In the genomic region with DNA sequence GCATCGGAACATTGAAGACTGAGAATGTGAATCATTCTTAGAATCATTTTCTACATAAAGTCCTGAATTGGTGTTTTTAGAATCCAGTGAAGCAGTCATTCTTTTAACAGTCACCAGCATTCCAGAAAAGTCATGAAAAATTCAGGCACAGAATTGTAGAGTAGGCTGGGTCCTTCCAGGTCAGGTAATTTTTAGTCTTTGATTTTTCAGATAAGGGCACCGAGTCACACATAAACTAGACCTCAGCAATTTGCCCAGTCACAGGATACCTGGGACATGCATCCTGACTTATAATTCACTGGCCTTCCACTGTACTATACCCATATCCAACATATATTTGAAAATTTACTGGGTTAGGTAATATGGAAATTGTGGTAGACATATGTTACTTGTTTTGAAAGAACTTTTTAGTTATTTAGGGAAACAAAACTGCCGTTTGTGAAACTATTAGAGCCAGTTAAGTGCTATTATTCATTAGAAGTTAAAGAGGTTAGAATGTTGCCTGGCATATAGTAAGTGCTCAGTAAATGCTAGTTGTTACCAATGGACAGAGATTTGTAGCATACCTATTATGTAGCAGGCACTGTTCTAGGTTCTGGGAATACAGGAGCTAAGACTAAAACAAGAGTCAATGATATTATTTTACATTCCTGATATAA, we compare ENCODE assay signal across 25 cellular contexts. TPM values are rescaled to one million over a fixed set of nuclear protein-coding genes. Genes with fewer than 3 reads are reported as not detected.
DNase-seq lines count a peak whose midpoint lies in the region; ATAC-seq and TF ChIP-seq lines count a peak whose summit lies in the region.
"Had no signal": no experiment of that assay in that cellular context is flagged by ENCODE, and none has a peak within 500 bp of the region (broad histone marks: within the 10 kb centered on the region; RNA-seq: fewer than 3 reads in every experiment).

No MANE protein-coding gene starts in this region.

- no peak overlapping the region for H3K4me3 ChIP-seq in breast epithelium
- no peak overlapping the region for H3K4me3 ChIP-seq in effector memory CD4-positive, alpha-beta T cell (ENCODE audit: insufficient read depth, low read depth, low read length, poor library complexity, severe bottlenecking)
- no peak overlapping the region for H3K4me3 ChIP-seq in thyroid gland (replicated peaks in 1 of 3)
- H3K4me3 ChIP-seq: lower lobe of right lung, psoas muscle, uterus had no signal

- H3K36me3 ChIP-seq in breast epithelium: no peaks in the 10 kb centered on the region
- peaks cover 3% of the 10 kb centered on the region for H3K36me3 ChIP-seq in effector memory CD4-positive, alpha-beta T cell (ENCODE audit: control insufficient read depth, insufficient read depth, low read length)
- H3K36me3 ChIP-seq in thyroid gland: no peaks in the 10 kb centered on the region
- H3K36me3 ChIP-seq: BE2C, lower lobe of right lung, uterus, WERI-Rb-1 had no signal

- DNase-seq in MCF 10A (ENCODE audit: unreplicated experiment): no peak
- DNase-seq in breast epithelium (ENCODE audit: low spot score in 2 of 2): no peak
- DNase-seq in kidney tubule cell (ENCODE audit: low spot score): peak; percentile 25
- no peak for DNase-seq in stimulated activated naive B cell treated with anti-CD40 and anti-IgM and Interleukin-4, amounts not matched to agents 10 μg/mL and 1 μg/mL and 100 μg/mL, for 72 hours
- DNase-seq in effector memory CD4-positive, alpha-beta T cell: no peak
- DNase-seq in thyroid gland: no peak
- no peak for DNase-seq in HuH-7.5 (ENCODE audit: low spot score)
- DNase-seq: activated naive CD8-positive, alpha-beta T cell treated with anti-CD3 and anti-CD28 coated beads for 36 hours; BE2C; central memory CD4-positive, alpha-beta T cell; COR-L47; DMS79; KBM-7; lower lobe of right lung; NCI-H146; NCI-H2171 treated with DMSO at 0.1 percent for 48 hours; NCI-H526; psoas muscle; stimulated activated CD8-positive, alpha-beta memory T cell treated with anti-CD3 and anti-CD28 coated beads, Interleukin-4, amount 100 ng/mL, for 48 hours; substantia nigra; uterus; WERI-Rb-1 had no signal

- H3K4me1 Mint-ChIP-seq in MCF 10A (ENCODE audit: insufficient read depth, unreplicated experiment) (peaks cover 24% of the 10 kb centered on the region), IgD-negative memory B cell (peaks cover 59 to 70% (median 66%) of the 10 kb centered on the region in 3 donors)
- H3K4me1 Mint-ChIP-seq in stimulated activated naive B cell treated with anti-CD40 and anti-IgM and Interleukin-4, amounts not matched to agents 10 μg/mL and 1 μg/mL and 100 μg/mL, for 72 hours: peaks cover 52 to 79% of the 10 kb centered on the region in 2 donors

- H3K27me3 ChIP-seq in breast epithelium (no peaks in the 10 kb centered on the region), thyroid gland (no peaks in the 10 kb centered on the region)
- no peaks in the 10 kb centered on the region for H3K27me3 ChIP-seq in effector memory CD4-positive, alpha-beta T cell (replicated peaks; ENCODE audit: control insufficient read depth, insufficient read depth, low read length, poor library complexity, severe bottlenecking)
- H3K27me3 ChIP-seq: BE2C, uterus had no signal

- 94 to 98% methylated on average over 3 of the region's 3 CpGs for WGBS in thyroid gland, 2 donors

- H3K27me3 Mint-ChIP-seq in MCF 10A (ENCODE audit: insufficient read depth, unreplicated experiment) (no peaks in the 10 kb centered on the region), IgD-negative memory B cell (no peaks in the 10 kb centered on the region)
- H3K27me3 Mint-ChIP-seq in stimulated activated naive B cell treated with anti-CD40 and anti-IgM and Interleukin-4, amounts not matched to agents 10 μg/mL and 1 μg/mL and 100 μg/mL, for 72 hours: no peaks in the 10 kb centered on the region
- H3K27me3 Mint-ChIP-seq: activated naive CD8-positive, alpha-beta T cell treated with anti-CD3 and anti-CD28 coated beads for 36 hours; activated T-helper 17 cell treated with anti-CD3 and anti-CD28 coated beads, Interleukin-2, amount 50 U/mL, for 72 hours had no signal

- CTCF ChIA-PET in MCF 10A (lab: Yijun Ruan, JAX): interaction anchor here (0.6 kb wide), 1 partner anchor 230 kb away, joined by 3 read pairs; no protein-coding TSS in a partner anchor

- no peak for TF ChIP-seq CTCF in MCF 10A (IDR thresholded peaks at IDR 0.05; ENCODE audit: unreplicated experiment)
- no peak for TF ChIP-seq CTCF in breast epithelium (IDR thresholded peaks at IDR 0.05)
- no peak for TF ChIP-seq CTCF in thyroid gland (IDR thresholded peaks at IDR 0.05)

- no peaks in the 10 kb centered on the region for H3K9me3 ChIP-seq in breast epithelium
- H3K9me3 ChIP-seq in effector memory CD4-positive, alpha-beta T cell (ENCODE audit: control insufficient read depth, low read length): no peaks in the 10 kb centered on the region
- no peaks in the 10 kb centered on the region for H3K9me3 ChIP-seq in thyroid gland
- H3K9me3 ChIP-seq: BE2C, lower lobe of right lung, psoas muscle, uterus had no signal

- H3K27ac ChIP-seq in breast epithelium (no peak overlapping the region), thyroid gland (no peak overlapping the region)
- no peak overlapping the region for H3K27ac ChIP-seq in effector memory CD4-positive, alpha-beta T cell (ENCODE audit: insufficient read depth, low read length, poor library complexity, severe bottlenecking)
- H3K27ac ChIP-seq: lower lobe of right lung, uterus, WERI-Rb-1 had no signal

- intact Hi-C loops in MCF 10A (cut with micrococcal nuclease) (no loop called here), breast epithelium (cut with DNase I; ENCODE audit: low total_unique reads) (no loop called here), thyroid gland (cut with DNase I) (no loop called here)

- TF ChIP-seq POLR2A in breast epithelium (IDR thresholded peaks at IDR 0.05) (no peak), thyroid gland (IDR thresholded peaks at IDR 0.05) (no peak)

- BruUV-seq in MCF 10A (replicated peaks; lab: Mats Ljungman, UMichigan): no TSS peak

- ATAC-seq in stimulated activated naive B cell treated with anti-CD40 and anti-IgM and Interleukin-4, amounts not matched to agents 10 μg/mL and 1 μg/mL and 100 μg/mL, for 72 hours (replicated peaks): no peak
- ATAC-seq: activated T-helper 17 cell treated with anti-CD3 and anti-CD28 coated beads, Interleukin-2, amount 50 U/mL, for 72 hours; lower lobe of right lung; psoas muscle had no signal

- H3K4me3 Mint-ChIP-seq in MCF 10A (ENCODE audit: unreplicated experiment) (no peak overlapping the region), IgD-negative memory B cell (peak overlapping the region; percentile 38 to 77 (median 64))
- no peak overlapping the region for H3K4me3 Mint-ChIP-seq in stimulated activated naive B cell treated with anti-CD40 and anti-IgM and Interleukin-4, amounts not matched to agents 10 μg/mL and 1 μg/mL and 100 μg/mL, for 72 hours
- H3K4me3 Mint-ChIP-seq: activated naive CD8-positive, alpha-beta T cell treated with anti-CD3 and anti-CD28 coated beads for 36 hours; activated T-helper 17 cell treated with anti-CD3 and anti-CD28 coated beads, Interleukin-2, amount 50 U/mL, for 72 hours; T-helper 2 cell treated with Interferon-gamma antibody and Interleukin-4, amounts not matched to agents 5 μg/mL and 100 μg/mL, for 36 hours had no signal

- H3K4me1 ChIP-seq in breast epithelium: peaks cover 0 to 3% of the 10 kb centered on the region in 2 donors
- H3K4me1 ChIP-seq in effector memory CD4-positive, alpha-beta T cell (ENCODE audit: control insufficient read depth, insufficient read depth, low read length, poor library complexity, severe bottlenecking): peaks cover 10% of the 10 kb centered on the region
- peaks cover 3 to 6% of the 10 kb centered on the region in 2 donors for H3K4me1 ChIP-seq in thyroid gland
- H3K4me1 ChIP-seq: uterus had no signal

- H3K27ac Mint-ChIP-seq in MCF 10A (ENCODE audit: low read depth, unreplicated experiment) (peak overlapping the region; percentile 26), IgD-negative memory B cell (peak overlapping the region in 2 of 3 donors; percentile 44 to 76)
- peak overlapping the region; percentile 9 for H3K27ac Mint-ChIP-seq in stimulated activated naive B cell treated with anti-CD40 and anti-IgM and Interleukin-4, amounts not matched to agents 10 μg/mL and 1 μg/mL and 100 μg/mL, for 72 hours
- H3K27ac Mint-ChIP-seq: activated naive CD8-positive, alpha-beta T cell treated with anti-CD3 and anti-CD28 coated beads for 36 hours; activated T-helper 17 cell treated with anti-CD3 and anti-CD28 coated beads, Interleukin-2, amount 50 U/mL, for 72 hours; T-helper 2 cell treated with Interferon-gamma antibody and Interleukin-4, amounts not matched to agents 5 μg/mL and 100 μg/mL, for 36 hours had no signal

- POLR2A ChIA-PET in MCF 10A (lab: Yijun Ruan, JAX): interaction anchor here (1.2 kb wide), 1 partner anchor 10 kb away, joined by 6 read pairs; the partner anchor contains the start of gene MAN2A1

- H3K9me3 Mint-ChIP-seq in MCF 10A (ENCODE audit: unreplicated experiment) (no peaks in the 10 kb centered on the region), IgD-negative memory B cell (no peaks in the 10 kb centered on the region)
- H3K9me3 Mint-ChIP-seq in stimulated activated naive B cell treated with anti-CD40 and anti-IgM and Interleukin-4, amounts not matched to agents 10 μg/mL and 1 μg/mL and 100 μg/mL, for 72 hours: no peaks in the 10 kb centered on the region
- H3K9me3 Mint-ChIP-seq: activated naive CD8-positive, alpha-beta T cell treated with anti-CD3 and anti-CD28 coated beads for 36 hours; activated T-helper 17 cell treated with anti-CD3 and anti-CD28 coated beads, Interleukin-2, amount 50 U/mL, for 72 hours; T-helper 2 cell treated with Interferon-gamma antibody and Interleukin-4, amounts not matched to agents 5 μg/mL and 100 μg/mL, for 36 hours had no signal

- peaks cover 5% of the 10 kb centered on the region for H3K36me3 Mint-ChIP-seq in MCF 10A (ENCODE audit: insufficient read depth, unreplicated experiment)
- peaks cover 10% of the 10 kb centered on the region for H3K36me3 Mint-ChIP-seq in IgD-negative memory B cell
- H3K36me3 Mint-ChIP-seq in stimulated activated naive B cell treated with anti-CD40 and anti-IgM and Interleukin-4, amounts not matched to agents 10 μg/mL and 1 μg/mL and 100 μg/mL, for 72 hours: peaks cover 28 to 38% of the 10 kb centered on the region in 2 donors

RNA-seq across cellular contexts. Expression of gene MAN2A1, which starts 10.9 kb away (rescaled TPM):
- total RNA-seq in MCF 10A (2022): 44.1 and 55.8 TPM in 2 replicates
- 10 to 100 TPM; 57.9 to 68.6 (median 63.3) TPM for total RNA-seq in breast epithelium
- 21.5 TPM for polyA plus RNA-seq in IgD-negative memory B cell
- 10 to 100 TPM; 53.1 to 83.6 (median 59.3) TPM for total RNA-seq in thyroid gland

Comparison
In these comparisons a context has a peak if more than half of its experiments do, and no peak if none do; other contexts are left out.
1. H3K27ac Mint-ChIP-seq: peak in every context shown above with its lines; median percentile 60 in IgD-negative memory B cell; 26 in MCF 10A; 9 in stimulated activated naive B cell treated with anti-CD40 and anti-IgM and Interleukin-4, amounts not matched to agents 10 μg/mL and 1 μg/mL and 100 μg/mL, for 72 hours.
2. H3K4me3 Mint-ChIP-seq: peak in IgD-negative memory B cell (4 of 4); none in MCF 10A (single experiment) and stimulated activated naive B cell treated with anti-CD40 and anti-IgM and Interleukin-4, amounts not matched to agents 10 μg/mL and 1 μg/mL and 100 μg/mL, for 72 hours (0 of 2).